1 cellular context compared by ENCODE assay signal in genomic region chr11:72764503-72764902, GRCh38.
TF ChIP-seq lines count a peak whose summit lies in the region.

No MANE protein-coding gene starts in this region.

TF ChIP-seq in HCT116, 20 proteins besides CTCF, POLR2A, EP300 and RAD21:
- TF ChIP-seq CEBPB (IDR thresholded peaks at IDR 0.05; ENCODE audit: low read depth), result no peak
- TF ChIP-seq ZBTB33 (IDR thresholded peaks at IDR 0.05; ENCODE audit: extremely low read depth, insufficient replicate concordance, low read length), result no peak
- TF ChIP-seq SRF (IDR thresholded peaks at IDR 0.05; ENCODE audit: low read depth), result no peak
- no peak for TF ChIP-seq EZH2phosphoT487 (IDR thresholded peaks at IDR 0.05; ENCODE audit: borderline replicate concordance)
- no peak for TF ChIP-seq CBX3 (IDR thresholded peaks at IDR 0.05; ENCODE audit: low read depth)
- TF ChIP-seq JUND (IDR thresholded peaks at IDR 0.05), result no peak
- no peak for TF ChIP-seq MAX (IDR thresholded peaks at IDR 0.05)
- no peak for TF ChIP-seq REST (IDR thresholded peaks at IDR 0.05; ENCODE audit: low read depth)
- TF ChIP-seq EZH2 (IDR thresholded peaks at IDR 0.05), result no peak
- no peak for TF ChIP-seq ZFX (IDR thresholded peaks at IDR 0.05)
- TF ChIP-seq EGR1 (IDR thresholded peaks at IDR 0.05; ENCODE audit: low read depth), result no peak
- TF ChIP-seq SP1 (IDR thresholded peaks at IDR 0.05; ENCODE audit: low read depth), result no peak
- TF ChIP-seq ATF3 (IDR thresholded peaks at IDR 0.05), result no peak
- no peak for TF ChIP-seq ELF1 (IDR thresholded peaks at IDR 0.05; ENCODE audit: borderline replicate concordance, low read depth)
- TF ChIP-seq TCF7L2 (IDR thresholded peaks at IDR 0.05; ENCODE audit: borderline replicate concordance, extremely low read depth, insufficient read depth, insufficient read length), result no peak
- TF ChIP-seq SIN3A (IDR thresholded peaks at IDR 0.05; ENCODE audit: low read depth), result no peak
- TF ChIP-seq ZNF274 (IDR thresholded peaks at IDR 0.05; ENCODE audit: low read depth, low read length), result no peak
- TF ChIP-seq POLR2AphosphoS5 (IDR thresholded peaks at IDR 0.05; ENCODE audit: low read depth, low read length), result no peak
- no peak for TF ChIP-seq YY1 (IDR thresholded peaks at IDR 0.05; ENCODE audit: extremely low read depth, insufficient replicate concordance, low read depth, low read length)
- no peak for TF ChIP-seq FOSL1 (IDR thresholded peaks at IDR 0.05; ENCODE audit: low read depth)
